In genomic region chr10:114605155-114605797, GRCh38 we compare ENCODE assay signal across 13 cellular contexts. TPM values are rescaled to one million over a fixed set of nuclear protein-coding genes. Genes with fewer than 3 reads are reported as not detected.
DNase-seq lines count a peak whose midpoint lies in the region; TF ChIP-seq lines count a peak whose summit lies in the region.
"Had no signal": no experiment of that assay in that cellular context is flagged by ENCODE, and none has a peak within 500 bp of the region (broad histone marks: within the 10 kb centered on the region; RNA-seq: fewer than 3 reads in every experiment).

No MANE protein-coding gene starts in this region.

- H3K9me3 Mint-ChIP-seq in activated CD4-positive, alpha-beta memory T cell treated with anti-CD3 and anti-CD28 coated beads, Interleukin-2, amount 10 ng/mL, durations not matched to agents 7 days and 5 days = peaks cover 3% of the 10 kb centered on the region
- no peaks in the 10 kb centered on the region for H3K9me3 Mint-ChIP-seq in activated CD4-positive, alpha-beta memory T cell treated with anti-CD3 and anti-CD28 coated beads for 36 hours

- TF ChIP-seq CTCF in fibroblast of the aortic adventitia (IDR thresholded peaks at IDR 0.05; ENCODE audit: insufficient read depth, low read length) = no peak

- CTCF ChIA-PET in activated CD4-positive, alpha-beta memory T cell treated with anti-CD3 and anti-CD28 coated beads, Interleukin-2, amount 10 ng/mL, durations not matched to agents 7 days and 5 days (lab: Charles Lee) = interaction anchor here (1.3 kb wide), 1 partner anchor 271 kb away, joined by 3 read pairs; no protein-coding TSS in a partner anchor
- CTCF ChIA-PET in activated CD4-positive, alpha-beta memory T cell treated with anti-CD3 and anti-CD28 coated beads for 36 hours (lab: Charles Lee) = no interaction called here

- peaks cover 46% of the 10 kb centered on the region for H3K4me1 Mint-ChIP-seq in activated CD4-positive, alpha-beta memory T cell treated with anti-CD3 and anti-CD28 coated beads, Interleukin-2, amount 10 ng/mL, durations not matched to agents 7 days and 5 days
- H3K4me1 Mint-ChIP-seq in activated CD4-positive, alpha-beta memory T cell treated with anti-CD3 and anti-CD28 coated beads for 36 hours (ENCODE audit: low read depth) = peaks cover 7% of the 10 kb centered on the region

- intact Hi-C loops in activated CD4-positive, alpha-beta memory T cell treated with anti-CD3 and anti-CD28 coated beads for 36 hours (cut with micrococcal nuclease) = no loop called here

- no peak overlapping the region for H3K4me3 Mint-ChIP-seq in activated CD4-positive, alpha-beta memory T cell treated with anti-CD3 and anti-CD28 coated beads, Interleukin-2, amount 10 ng/mL, durations not matched to agents 7 days and 5 days
- no peak overlapping the region for H3K4me3 Mint-ChIP-seq in activated CD4-positive, alpha-beta memory T cell treated with anti-CD3 and anti-CD28 coated beads for 36 hours

- DNase-seq in activated CD4-positive, alpha-beta memory T cell treated with anti-CD3 and anti-CD28 coated beads, Interleukin-2, amount 10 ng/mL, durations not matched to agents 7 days and 5 days = no peak
- no peak for DNase-seq in activated CD4-positive, alpha-beta memory T cell treated with anti-CD3 and anti-CD28 coated beads for 36 hours
- DNase-seq in HK-2 (ENCODE audit: unreplicated experiment) = peak; percentile 32
- peak; percentile 9 for DNase-seq in fibroblast of the aortic adventitia (ENCODE audit: low read depth)
- DNase-seq in hypothalamus (lab: John Stamatoyannopoulos, UW) = no peak
- no peak for DNase-seq in GF-D8 (lab: John Stamatoyannopoulos, UW)
- no peak for DNase-seq in DMS 273 treated with DMSO at 0.1 percent for 48 hours (lab: John Stamatoyannopoulos, UW)
- DNase-seq: activated naive CD4-positive, alpha-beta T cell; DMS79; glutamatergic neuron; midbrain; NCI-H1436 had no signal

- no peaks in the 10 kb centered on the region for H3K27me3 ChIP-seq in subcutaneous abdominal adipose tissue (ENCODE audit: control insufficient read depth in 5 of 5, insufficient read depth in 4 of 5, low read length in 5 of 5)

- H3K4me3 ChIP-seq in fibroblast of the aortic adventitia (ENCODE audit: low read depth, low read length) (no peak overlapping the region), subcutaneous abdominal adipose tissue (ENCODE audit: low read depth in 1 of 5, low read length in 5 of 5) (no peak overlapping the region)

- peak overlapping the region; percentile 66 for H3K27ac ChIP-seq in subcutaneous abdominal adipose tissue (ENCODE audit: low read depth, low read length)

- no peaks in the 10 kb centered on the region for H3K9me3 ChIP-seq in subcutaneous abdominal adipose tissue (ENCODE audit: control insufficient read depth in 5 of 5, low read length in 5 of 5)

- peaks cover 0 to 42% (median 23%) of the 10 kb centered on the region in 5 donors for H3K4me1 ChIP-seq in subcutaneous abdominal adipose tissue (ENCODE audit: control insufficient read depth in 5 of 5, insufficient read depth in 5 of 5, low read length in 5 of 5)

- POLR2A ChIA-PET in activated CD4-positive, alpha-beta memory T cell treated with anti-CD3 and anti-CD28 coated beads, Interleukin-2, amount 10 ng/mL, durations not matched to agents 7 days and 5 days (lab: Charles Lee) = interaction anchor here (1.0 to 1.3 kb wide), 2 partner anchors 10 to 15 kb away, joined by 3 to 4 read pairs; no protein-coding TSS in a partner anchor
- POLR2A ChIA-PET in activated CD4-positive, alpha-beta memory T cell treated with anti-CD3 and anti-CD28 coated beads for 36 hours (lab: Charles Lee) = no interaction called here

- H3K27me3 Mint-ChIP-seq in activated CD4-positive, alpha-beta memory T cell treated with anti-CD3 and anti-CD28 coated beads, Interleukin-2, amount 10 ng/mL, durations not matched to agents 7 days and 5 days = peaks cover 2% of the 10 kb centered on the region
- no peaks in the 10 kb centered on the region for H3K27me3 Mint-ChIP-seq in activated CD4-positive, alpha-beta memory T cell treated with anti-CD3 and anti-CD28 coated beads for 36 hours

- peaks cover 30% of the 10 kb centered on the region for H3K36me3 Mint-ChIP-seq in activated CD4-positive, alpha-beta memory T cell treated with anti-CD3 and anti-CD28 coated beads, Interleukin-2, amount 10 ng/mL, durations not matched to agents 7 days and 5 days (ENCODE audit: low read depth)
- no peaks in the 10 kb centered on the region for H3K36me3 Mint-ChIP-seq in activated CD4-positive, alpha-beta memory T cell treated with anti-CD3 and anti-CD28 coated beads for 36 hours

- H3K9ac ChIP-seq in subcutaneous abdominal adipose tissue (ENCODE audit: low read length in 5 of 5) = peak overlapping the region in 1 of 5 donors; percentile 63

- peaks cover 0 to 14% (median 3%) of the 10 kb centered on the region in 5 donors for H3K36me3 ChIP-seq in subcutaneous abdominal adipose tissue (ENCODE audit: control insufficient read depth in 5 of 5, insufficient read depth in 5 of 5, low read length in 5 of 5)

- peak overlapping the region; percentile 45 for H3K27ac Mint-ChIP-seq in activated CD4-positive, alpha-beta memory T cell treated with anti-CD3 and anti-CD28 coated beads, Interleukin-2, amount 10 ng/mL, durations not matched to agents 7 days and 5 days
- H3K27ac Mint-ChIP-seq in activated CD4-positive, alpha-beta memory T cell treated with anti-CD3 and anti-CD28 coated beads for 36 hours = no peak overlapping the region

RNA-seq across cellular contexts. Expression of gene ABLIM1, which starts 52.8 kb away (rescaled TPM):
- total RNA-seq in activated CD4-positive, alpha-beta memory T cell treated with anti-CD3 and anti-CD28 coated beads, Interleukin-2, amount 10 ng/mL, durations not matched to agents 7 days and 5 days = 10 to 100 TPM; 91.5 to 97.9 TPM
- total RNA-seq in activated CD4-positive, alpha-beta memory T cell treated with anti-CD3 and anti-CD28 coated beads for 36 hours = 100 to 1,000 TPM; 119 to 128 TPM
- total RNA-seq in fibroblast of the aortic adventitia (ENCODE audit: low replicate concordance) = 14.4 and 36.1 TPM in 2 replicates

Comparison
In these comparisons a context has a peak if more than half of its experiments do, and no peak if none do; other contexts are left out.
1. DNase-seq: peak in HK-2 (single experiment) and fibroblast of the aortic adventitia (single experiment); none in activated CD4-positive, alpha-beta memory T cell treated with anti-CD3 and anti-CD28 coated beads, Interleukin-2, amount 10 ng/mL, durations not matched to agents 7 days and 5 days (single experiment), activated CD4-positive, alpha-beta memory T cell treated with anti-CD3 and anti-CD28 coated beads for 36 hours (single experiment), hypothalamus (0 of 51), GF-D8 (single experiment) and DMS 273 treated with DMSO at 0.1 percent for 48 hours (single experiment).